Comparison of ENCODE assay signal across 9 cellular contexts in genomic region chr9:37034320-37034937, GRCh38. TPM values are rescaled to one million over a fixed set of nuclear protein-coding genes. Genes with fewer than 3 reads are reported as not detected.
A peak's percentile ranks its signal among the peaks of the same experiment; 100 is the strongest.
DNase-seq lines count a peak whose midpoint lies in the region; ATAC-seq and TF ChIP-seq lines count a peak whose summit lies in the region.
"Had no signal": no experiment of that assay in that cellular context is flagged by ENCODE, and none has a peak within 500 bp of the region (broad histone marks: within the 10 kb centered on the region; RNA-seq: fewer than 3 reads in every experiment).

No MANE protein-coding gene starts in this region.

- DNase-seq in A673 (ENCODE audit: low spot score), result no peak
- peak; percentile 40 for DNase-seq in PC-3
- no peak for DNase-seq in effector memory CD4-positive, alpha-beta T cell
- no peak for DNase-seq in NCI-H1417 treated with DMSO at 0.1 percent for 48 hours (lab: John Stamatoyannopoulos, UW)
- no peak for DNase-seq in NCI-H187 treated with DMSO at 0.1 percent for 48 hours (lab: John Stamatoyannopoulos, UW)

- TF ChIP-seq CTCF in A673 (conservative IDR thresholded peaks at IDR 0.05; ENCODE audit: low read depth, low read length) (peak; percentile 49; the same call in 1 of the 2 replicates), PC-3 (conservative IDR thresholded peaks at IDR 0.05; ENCODE audit: low read depth, low read length) (peak; percentile 58)

- intact Hi-C loops in A673 (cut with micrococcal nuclease; ENCODE audit: unreplicated experiment) (no loop called here), PC-3 (cut with micrococcal nuclease) (no loop called here)

- H3K9ac ChIP-seq in PC-3 (ENCODE audit: low read length) (no peak overlapping the region), rectal smooth muscle tissue (ENCODE audit: low read length) (no peak overlapping the region)

- H3K9me2 ChIP-seq in PC-3 (replicated peaks; ENCODE audit: low read length), result no peaks in the 10 kb centered on the region

- no peaks in the 10 kb centered on the region for H3K36me3 ChIP-seq in A673 (ENCODE audit: insufficient read depth, low read length, poor library complexity, severe bottlenecking)
- no peaks in the 10 kb centered on the region for H3K36me3 ChIP-seq in PC-3 (ENCODE audit: low read depth, low read length)
- no peaks in the 10 kb centered on the region for H3K36me3 ChIP-seq in effector memory CD4-positive, alpha-beta T cell (ENCODE audit: control insufficient read depth, insufficient read depth, low read length)
- H3K36me3 ChIP-seq in rectal smooth muscle tissue (ENCODE audit: control insufficient read depth, insufficient read depth, low read length), result no peaks in the 10 kb centered on the region
- H3K36me3 ChIP-seq: HAP-1 had no signal

- H2AFZ ChIP-seq in PC-3 (ENCODE audit: low read length), result peak overlapping the region; percentile 78

- BruUV-seq in A673 (replicated peaks; lab: Mats Ljungman, UMichigan) (no TSS peak), PC-3 (replicated peaks; lab: Mats Ljungman, UMichigan) (no TSS peak)

- peak overlapping the region; percentile 90 for H3K4me2 ChIP-seq in PC-3 (ENCODE audit: low read length)

- no peaks in the 10 kb centered on the region for H3K9me3 ChIP-seq in A673 (ENCODE audit: low read depth, low read length, poor library complexity, severe bottlenecking)
- H3K9me3 ChIP-seq in PC-3 (ENCODE audit: low read length), result no peaks in the 10 kb centered on the region
- no peaks in the 10 kb centered on the region for H3K9me3 ChIP-seq in effector memory CD4-positive, alpha-beta T cell (ENCODE audit: control insufficient read depth, low read length)
- H3K9me3 ChIP-seq: HAP-1 had no signal

- H3K27ac ChIP-seq in A673 (ENCODE audit: low read depth, low read length, poor library complexity, severe bottlenecking) (no peak overlapping the region), PC-3 (ENCODE audit: low read length) (no peak overlapping the region), rectal smooth muscle tissue (ENCODE audit: low read depth, low read length) (no peak overlapping the region)
- H3K27ac ChIP-seq in effector memory CD4-positive, alpha-beta T cell (ENCODE audit: insufficient read depth, low read length, poor library complexity, severe bottlenecking), result no peak overlapping the region

- POLR2A ChIA-PET in A673 (lab: Charles Lee; ENCODE audit: low non-redundant PET) (no interaction called here), PC-3 (lab: Charles Lee; ENCODE audit: unreplicated experiment) (no interaction called here)

- CTCF ChIA-PET in A673 (lab: Charles Lee) (interaction anchor here (0.6 kb wide), 1 partner anchor 296 kb away, joined by 3 read pairs; no protein-coding TSS in a partner anchor), PC-3 (lab: Charles Lee) (no interaction called here)

- peak overlapping the region; percentile 29 for H3K4me3 ChIP-seq in A673 (ENCODE audit: low read depth, low read length, poor library complexity, severe bottlenecking)
- peak overlapping the region; percentile 64 for H3K4me3 ChIP-seq in PC-3 (ENCODE audit: low read length)
- peak overlapping the region; percentile 35 for H3K4me3 ChIP-seq in effector memory CD4-positive, alpha-beta T cell (ENCODE audit: insufficient read depth, low read depth, low read length, poor library complexity, severe bottlenecking)
- H3K4me3 ChIP-seq in rectal smooth muscle tissue (ENCODE audit: low read length), result peak overlapping the region; percentile 26
- H3K4me3 ChIP-seq: HAP-1 had no signal

- TF ChIP-seq POLR2A in GM10847 (IDR thresholded peaks at IDR 0.05; ENCODE audit: extremely low read depth, insufficient read length), result peak; percentile 87

- H3K27me3 ChIP-seq in A673 (replicated peaks; ENCODE audit: insufficient read depth, low read depth, low read length, poor library complexity) (no peaks in the 10 kb centered on the region), PC-3 (ENCODE audit: low read length) (peaks cover 14% of the 10 kb centered on the region), rectal smooth muscle tissue (ENCODE audit: control insufficient read depth, insufficient read depth, low read length) (peaks cover 68% of the 10 kb centered on the region)
- peaks cover 88% of the 10 kb centered on the region for H3K27me3 ChIP-seq in effector memory CD4-positive, alpha-beta T cell (replicated peaks; ENCODE audit: control insufficient read depth, insufficient read depth, low read length, poor library complexity, severe bottlenecking)

- H3K4me1 ChIP-seq in A673 (ENCODE audit: insufficient read depth, low read length, poor library complexity, severe bottlenecking), result peaks cover 12% of the 10 kb centered on the region
- H3K4me1 ChIP-seq in PC-3 (ENCODE audit: insufficient read depth, low read length), result no peaks in the 10 kb centered on the region
- peaks cover 53% of the 10 kb centered on the region for H3K4me1 ChIP-seq in effector memory CD4-positive, alpha-beta T cell (ENCODE audit: control insufficient read depth, insufficient read depth, low read length, poor library complexity, severe bottlenecking)
- H3K4me1 ChIP-seq in rectal smooth muscle tissue (ENCODE audit: control insufficient read depth, insufficient read depth, low read length), result peaks cover 7% of the 10 kb centered on the region

- H4K20me1 ChIP-seq in PC-3 (ENCODE audit: low read length), result no peaks in the 10 kb centered on the region

- no peaks in the 10 kb centered on the region for H3K79me2 ChIP-seq in PC-3 (ENCODE audit: low read length)

- no peaks in the 10 kb centered on the region for H3F3A ChIP-seq in PC-3 (ENCODE audit: low read length, unreplicated experiment)

- ATAC-seq in HG03135 (IDR thresholded peaks at IDR 0.05; ENCODE audit: unreplicated experiment), result peak; percentile 19
- ATAC-seq in PC-3, result peak; percentile 71

RNA-seq across cellular contexts. Expression of gene PAX5, which starts 0.4 kb away (rescaled TPM):
- total RNA-seq in A673 (2021) (3.3 and 5.5 TPM in 2 replicates), PC-3 (2014; rRNA removed) (0.52 TPM in 1 of 2 replicates, not detected in the other)
